ENCODE assay signal across 18 cellular contexts in the genomic region with DNA sequence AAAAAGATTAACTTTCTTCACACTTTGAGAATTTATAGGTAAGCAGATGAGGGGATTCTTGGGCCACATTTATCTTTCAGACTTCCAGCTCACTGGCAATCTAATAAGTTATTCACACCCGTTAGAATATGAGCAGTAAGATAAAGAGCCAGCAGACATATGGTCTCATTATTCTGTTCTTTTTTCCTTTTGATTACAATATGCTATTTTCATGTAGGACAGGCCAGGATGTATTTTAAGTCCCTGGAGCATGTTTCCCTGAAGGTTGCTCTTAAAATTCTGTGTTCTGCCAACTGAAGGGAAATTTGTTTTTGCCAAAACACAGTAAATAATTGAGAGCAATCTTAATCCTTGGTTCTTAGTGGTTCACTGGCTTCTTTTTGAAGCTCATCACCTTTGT.
"Had no signal": no experiment of that assay in that cellular context is flagged by ENCODE, and none has a peak within 500 bp of the region (broad histone marks: within the 10 kb centered on the region; RNA-seq: fewer than 3 reads in every experiment).

No MANE protein-coding gene starts in this region.

- ATAC-seq: heart left ventricle; left colon; left ventricle myocardium superior; natural killer cell treated with Interleukin-12 subunit alpha and Interleukin-12 subunit beta and Interleukin-15 and Interleukin-18, amount 100 ng/mL, for 72 hours had no signal

- DNase-seq: effector CD4-positive, alpha-beta T cell; endodermal cell; foreskin melanocyte; heart left ventricle; left colon; left ventricle myocardium superior; mesenchymal stem cell; midbrain; nucleus accumbens; ovary; small intestine; stimulated activated CD4-positive, alpha-beta T cell treated with anti-CD3 and anti-CD28 coated beads, Interleukin-12 subunit alpha, Interleukin-12 subunit beta, amount 100 ng/mL, for 4 hours; stimulated activated naive CD4-positive, alpha-beta T cell; stomach; substantia nigra; transverse colon had no signal

- FAIRE-seq: endothelial cell of umbilical vein had no signal
